Comparison of ENCODE assay signal across 16 cellular contexts in genomic region chr2:101360229-101360628, GRCh38. TPM values are rescaled to one million over a fixed set of nuclear protein-coding genes. Genes with fewer than 3 reads are reported as not detected.
DNase-seq lines count a peak whose midpoint lies in the region; ATAC-seq, FAIRE-seq and TF ChIP-seq lines count a peak whose summit lies in the region.
"Had no signal": no experiment of that assay in that cellular context is flagged by ENCODE, and none has a peak within 500 bp of the region (broad histone marks: within the 10 kb centered on the region; RNA-seq: fewer than 3 reads in every experiment).

No MANE protein-coding gene starts in this region.

- H3K4me3 ChIP-seq in bronchial epithelial cell (ENCODE audit: low read depth, low read length) (no peak overlapping the region), osteoblast (ENCODE audit: insufficient read depth, low read length) (no peak overlapping the region)
- H3K4me3 ChIP-seq: psoas muscle had no signal

- peak; percentile 59 for DNase-seq in ELR (ENCODE audit: low read depth)
- peak; percentile 91 for DNase-seq in M059J (ENCODE audit: low read depth)
- peak; percentile 92 for DNase-seq in bronchial epithelial cell (ENCODE audit: low read depth)
- DNase-seq in omental fat pad (ENCODE audit: low spot score) = no peak
- DNase-seq in GM03348 (ENCODE audit: low spot score) = no peak
- DNase-seq in osteoblast (ENCODE audit: insufficient read length, low spot score, missing footprints) = no peak
- DNase-seq: left ventricle myocardium superior; naive B cell; NCI-H2081; NCI-H526; OCI-M1; psoas muscle; stimulated activated CD4-positive, alpha-beta T cell treated with anti-CD3 and anti-CD28 coated beads, Interleukin-15, amount 100 ng/mL, for 24 hours had no signal

- H3K4me2 ChIP-seq in osteoblast (ENCODE audit: insufficient read depth, low read length) = no peak overlapping the region

- TF ChIP-seq CTCF in bronchial epithelial cell (IDR thresholded peaks at IDR 0.05; ENCODE audit: insufficient read depth, low read length, severe bottlenecking) (no peak), omental fat pad (IDR thresholded peaks at IDR 0.05) (no peak), osteoblast (IDR thresholded peaks at IDR 0.05; ENCODE audit: extremely low read depth, low read depth, low read length) (no peak)

- H4K20me1 ChIP-seq in osteoblast (ENCODE audit: insufficient read depth, low read length) = no peaks in the 10 kb centered on the region

- H3K36me3 ChIP-seq in bronchial epithelial cell (ENCODE audit: control insufficient read depth, insufficient read depth, low read length) (no peaks in the 10 kb centered on the region), osteoblast (ENCODE audit: insufficient read depth, low read length) (no peaks in the 10 kb centered on the region)

- H2AFZ ChIP-seq in osteoblast (ENCODE audit: low read length) = no peak overlapping the region

- no peaks in the 10 kb centered on the region for H3K79me2 ChIP-seq in osteoblast (ENCODE audit: insufficient read depth, low read length)

- peak; percentile 83 for FAIRE-seq in bronchial epithelial cell (lab: Jason Lieb, UNC)
- FAIRE-seq: GM19239 had no signal

- H3K4me1 ChIP-seq in osteoblast (ENCODE audit: insufficient read depth, low read length) = peaks cover 17% of the 10 kb centered on the region
- H3K4me1 ChIP-seq: psoas muscle had no signal

- peak; percentile 91 for ATAC-seq in omental fat pad (ENCODE audit: low FRiP score)
- ATAC-seq in HG03108 (IDR thresholded peaks at IDR 0.05; ENCODE audit: unreplicated experiment) = no peak
- ATAC-seq in GM18867 (IDR thresholded peaks at IDR 0.05; ENCODE audit: unreplicated experiment) = no peak
- ATAC-seq: left ventricle myocardium superior, psoas muscle had no signal

- H3K9me3 ChIP-seq in osteoblast (ENCODE audit: low read depth, low read length) = no peaks in the 10 kb centered on the region
- H3K9me3 ChIP-seq: psoas muscle had no signal

- H3K27ac ChIP-seq in osteoblast (ENCODE audit: low read depth, low read length) = no peak overlapping the region
- H3K27ac ChIP-seq: psoas muscle had no signal

- no peaks in the 10 kb centered on the region for H3K27me3 ChIP-seq in bronchial epithelial cell (ENCODE audit: control insufficient read depth, insufficient read depth, low read length)
- H3K27me3 ChIP-seq in osteoblast (ENCODE audit: insufficient read depth, low read length) = peaks cover 19% of the 10 kb centered on the region

RNA-seq across cellular contexts. Expression of gene CREG2, which starts 27.1 kb away (rescaled TPM):
- 0.15 and 0.86 TPM in 2 replicates for total RNA-seq in M059J (2014; rRNA removed; shearing (Covaris generic))
- total RNA-seq in bronchial epithelial cell = 0.26 and 0.38 TPM in 2 replicates
- total RNA-seq in omental fat pad = under 1 TPM in 1 of 4 donors, not detected in 3; 0.09 TPM
- total RNA-seq in osteoblast = 0.29 and 0.36 TPM in 2 replicates
- total RNA-seq: left ventricle myocardium superior had no signal

RNA-seq across cellular contexts. Expression of gene RNF149, which starts 51.7 kb away (rescaled TPM):
- 4.6 and 9.3 TPM in 2 replicates for total RNA-seq in M059J (2014; rRNA removed; shearing (Covaris generic))
- total RNA-seq in bronchial epithelial cell = 113 and 120 TPM in 2 replicates
- total RNA-seq in omental fat pad = 100 to 1,000 TPM in 3 of 4 donors, 10 to 100 TPM in 1; 96.8 to 191 (median 118) TPM
- 70.1 and 73.1 TPM in 2 replicates for total RNA-seq in osteoblast

Comparison
In these comparisons a context has a peak if more than half of its experiments do, and no peak if none do; other contexts are left out.
1. DNase-seq: peak in ELR (single experiment), M059J (single experiment) and bronchial epithelial cell (single experiment); none in omental fat pad (single experiment), GM03348 (single experiment) and osteoblast (single experiment).